Comparison of ENCODE assay signal across 8 cellular contexts in genomic region chr6:36627801-36628246, GRCh38. TPM values are rescaled to one million over a fixed set of nuclear protein-coding genes. Genes with fewer than 3 reads are reported as not detected.
A peak's percentile ranks its signal among the peaks of the same experiment; 100 is the strongest.
DNase-seq lines count a peak whose midpoint lies in the region; ATAC-seq and TF ChIP-seq lines count a peak whose summit lies in the region.

No MANE protein-coding gene starts in this region.

- no peaks in the 10 kb centered on the region for H4K20me1 ChIP-seq in MM.1S (ENCODE audit: insufficient read depth, low read length)

- no peak overlapping the region for H2AFZ ChIP-seq in MM.1S (ENCODE audit: low read length)

- H3K36me3 ChIP-seq in MM.1S (replicated peaks; ENCODE audit: insufficient read depth, low read length), result no peaks in the 10 kb centered on the region
- H3K36me3 ChIP-seq in body of pancreas (replicated peaks in 1 of 2; ENCODE audit: insufficient read depth in 1 of 2, low read depth in 2 of 2), result no peaks in the 10 kb centered on the region

- H3K9me3 ChIP-seq in MM.1S (replicated peaks; ENCODE audit: insufficient read depth, low read length) (no peaks in the 10 kb centered on the region), body of pancreas (no peaks in the 10 kb centered on the region)

- TF ChIP-seq CTCF in MM.1S (IDR thresholded peaks at IDR 0.05; ENCODE audit: low read length) (no peak), body of pancreas (IDR thresholded peaks at IDR 0.05) (no peak)

- in situ Hi-C loops in KBM-7 (cut with MboI; ENCODE audit: low pct_unique_long_range_greater_than_20kb, low sequenced_read_pairs), result loop anchor here (10.0 kb wide), 1 partner anchor 57 kb away; no protein-coding TSS in a partner anchor

- H3K27ac ChIP-seq in MM.1S (ENCODE audit: low read length) (no peak overlapping the region), body of pancreas (peak overlapping the region in 3 of 4 donors; percentile 40 to 65 (median 55))

- 14 to 19% methylated on average over 4 of the region's 4 CpGs for WGBS in body of pancreas, 2 donors

- no peak overlapping the region for H3K4me3 ChIP-seq in MM.1S (ENCODE audit: low read length)
- no peak overlapping the region for H3K4me3 ChIP-seq in body of pancreas

- no peaks in the 10 kb centered on the region for H3F3A ChIP-seq in MM.1S (ENCODE audit: insufficient read depth, low read length)

- ATAC-seq in body of pancreas, result peak; percentile 64
- ATAC-seq in HG03439 (IDR thresholded peaks at IDR 0.05; ENCODE audit: unreplicated experiment), result no peak

- peak overlapping the region; percentile 16; the same call in 1 of the 2 replicates for H3K4me2 ChIP-seq in MM.1S (ENCODE audit: low read depth, low read length)

- H3K9ac ChIP-seq in MM.1S (ENCODE audit: low read length), result no peak overlapping the region

- H3K79me2 ChIP-seq in MM.1S (ENCODE audit: low read length), result no peaks in the 10 kb centered on the region

- no peaks in the 10 kb centered on the region for H3K9me2 ChIP-seq in MM.1S (replicated peaks; ENCODE audit: insufficient read depth, low read length)

- H3K27me3 ChIP-seq in MM.1S (replicated peaks; ENCODE audit: insufficient read depth, low read length) (no peaks in the 10 kb centered on the region), body of pancreas (no peaks in the 10 kb centered on the region)

- peaks cover 17% of the 10 kb centered on the region; the same call in 1 of the 2 replicates for H3K4me1 ChIP-seq in MM.1S (ENCODE audit: low read length)
- H3K4me1 ChIP-seq in body of pancreas, result peaks cover 43% of the 10 kb centered on the region

- no peak for TF ChIP-seq POLR2A in body of pancreas (IDR thresholded peaks at IDR 0.05)

- no peak for DNase-seq in MM.1S
- peak; percentile 52 to 76 (median 72) for DNase-seq in body of pancreas
- peak; percentile 88 for DNase-seq in kidney tubule cell (ENCODE audit: low spot score)
- peak; percentile 62 for DNase-seq in stromal cell of bone marrow (ENCODE audit: low read depth)
- DNase-seq in KBM-7, result no peak
- DNase-seq in NCI-H146 (lab: John Stamatoyannopoulos, UW), result no peak
- DNase-seq in stimulated activated CD4-positive, alpha-beta T cell treated with anti-CD3 and anti-CD28 coated beads, Interleukin-4, amount 100 ng/mL, for 4 hours, result no peak

- intact Hi-C loops in body of pancreas (cut with DNase I), result no loop called here

RNA-seq across cellular contexts. Expression of gene SRSF3, which starts 33.7 kb away (rescaled TPM):
- total RNA-seq in body of pancreas, result 100 to 1,000 TPM in 1 of 2 donors, 10 to 100 TPM in 1; 86.4 to 113 TPM

RNA-seq across cellular contexts. Expression of gene CDKN1A, which starts 50.7 kb away (rescaled TPM):
- total RNA-seq in body of pancreas, result 10 to 100 TPM; 75.2 to 84.3 TPM

Comparison
In these comparisons a context has a peak if more than half of its experiments do, and no peak if none do; other contexts are left out.
1. DNase-seq: peak in body of pancreas (4 of 4), kidney tubule cell (single experiment) and stromal cell of bone marrow (single experiment); none in MM.1S (single experiment), KBM-7 (single experiment), NCI-H146 (single experiment) and stimulated activated CD4-positive, alpha-beta T cell treated with anti-CD3 and anti-CD28 coated beads, Interleukin-4, amount 100 ng/mL, for 4 hours (0 of 2).